Comparison of ENCODE assay signal across 8 cellular contexts in the genomic region with DNA sequence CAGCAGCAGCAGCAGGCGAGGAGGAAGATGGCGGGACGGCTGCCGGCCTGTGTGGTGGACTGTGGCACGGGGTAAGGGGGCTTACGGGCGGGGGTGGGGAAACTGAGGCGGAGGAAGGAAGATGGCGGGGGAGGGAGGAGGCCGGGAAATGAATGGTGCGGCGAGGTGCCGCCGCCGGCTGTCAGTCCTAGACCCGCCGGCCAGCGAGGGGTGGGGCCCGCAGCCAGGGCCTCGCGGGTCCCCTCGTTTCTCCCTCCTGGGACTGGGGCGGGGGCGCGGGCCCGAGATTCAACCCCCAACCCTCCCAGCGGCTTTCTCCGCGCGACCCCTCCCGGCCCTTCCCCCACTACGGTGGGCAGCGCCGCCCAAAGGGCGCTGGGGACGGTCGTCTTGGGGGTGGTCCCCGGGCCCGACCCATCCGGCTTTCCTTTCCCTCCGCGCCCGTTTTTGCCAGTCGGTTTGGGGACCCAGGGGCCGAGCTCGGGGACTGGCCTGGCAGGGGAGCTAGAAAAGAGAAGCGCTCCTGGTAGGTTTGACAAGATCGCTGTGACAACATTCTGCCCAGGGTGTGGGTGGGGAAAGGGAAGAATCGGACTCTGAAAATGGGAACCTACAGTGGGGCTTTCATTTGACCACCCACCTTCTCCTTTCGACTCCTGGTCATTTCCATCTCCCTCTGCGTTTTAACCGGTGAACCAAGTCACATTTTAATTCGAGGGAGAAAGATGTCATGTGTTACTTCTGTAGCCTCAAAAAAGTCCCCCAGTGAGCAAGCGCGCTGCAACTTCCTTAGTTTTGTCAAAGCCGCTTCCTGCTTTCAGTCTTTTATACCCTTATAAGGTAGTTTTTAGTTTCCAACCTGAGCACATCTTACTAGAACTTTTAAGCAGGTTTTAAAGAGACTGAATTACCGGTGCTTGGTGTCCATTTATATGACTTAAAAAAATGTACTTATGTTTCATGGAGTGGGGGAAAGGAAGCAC. TPM values are rescaled to one million over a fixed set of nuclear protein-coding genes. Genes with fewer than 3 reads are reported as not detected.
DNase-seq lines count a peak whose midpoint lies in the region; ATAC-seq and TF ChIP-seq lines count a peak whose summit lies in the region.

No MANE protein-coding gene starts in this region.

- no peaks in the 10 kb centered on the region for H3K27me3 ChIP-seq in PC-9 (ENCODE audit: insufficient read depth, low read depth)

- POLR2A ChIA-PET in PC-9 (lab: Charles Lee; ENCODE audit: unreplicated experiment): interaction anchor here (0.6 to 0.7 kb wide), 2 partner anchors 13 to 60 kb away, joined by 3 read pairs; no protein-coding TSS in a partner anchor

- intact Hi-C loops in PC-9 (cut with micrococcal nuclease; ENCODE audit: unreplicated experiment): loop anchor here (1.0 to 5.0 kb wide), 2 partner anchors 42 to 59 kb away; no protein-coding TSS in a partner anchor

- peak overlapping the region; percentile 83 for H3K27ac ChIP-seq in PC-9

- CTCF ChIA-PET in PC-9 (lab: Charles Lee): no interaction called here

- H3K4me2 ChIP-seq in PC-9: peak overlapping the region; percentile 86

- peaks cover 73% of the 10 kb centered on the region for H3K79me2 ChIP-seq in PC-9 (ENCODE audit: low read depth)

- H3K9me2 ChIP-seq in PC-9 (ENCODE audit: insufficient read depth): no peaks in the 10 kb centered on the region

- H3K4me3 Mint-ChIP-seq in natural killer cell treated with Interleukin-12 subunit alpha and Interleukin-12 subunit beta and Interleukin-15 and Interleukin-18, amount 100 ng/mL, for 72 hours: peak overlapping the region; percentile 95

- peak overlapping the region; percentile 95 to 98 for H3K27ac Mint-ChIP-seq in natural killer cell treated with Interleukin-12 subunit alpha and Interleukin-12 subunit beta and Interleukin-15 and Interleukin-18, amount 100 ng/mL, for 72 hours

- H3K4me1 Mint-ChIP-seq in natural killer cell treated with Interleukin-12 subunit alpha and Interleukin-12 subunit beta and Interleukin-15 and Interleukin-18, amount 100 ng/mL, for 72 hours (ENCODE audit: low read depth in 2 of 2): peaks cover 66 to 81% of the 10 kb centered on the region in 2 donors

- H3K36me3 ChIP-seq in PC-9 (ENCODE audit: low read depth): peaks cover 19% of the 10 kb centered on the region

- DNase-seq in AG09319 (ENCODE audit: extremely low read depth, low read depth): peak; percentile 61
- peak; percentile 41 to 73 for DNase-seq in PC-9
- peak; percentile 58 for DNase-seq in activated T-helper 1 cell treated with Interleukin-2 at 50 U/mL for 16 hours (ENCODE audit: low read depth)
- peak; percentile 62 for DNase-seq in fibroblast of mammary gland (ENCODE audit: low read depth)
- DNase-seq in natural killer cell treated with Interleukin-12 subunit alpha and Interleukin-12 subunit beta and Interleukin-15 and Interleukin-18, amount 100 ng/mL, for 72 hours (ENCODE audit: low spot score): peak; percentile 84
- DNase-seq in stimulated activated naive CD8-positive, alpha-beta T cell treated with anti-CD3 and anti-CD28 coated beads, Interleukin-15, Interleukin-2, amounts not matched to agents 100 U/mL and 50 U/mL, for 24 hours: peak; percentile 68

- H3K27me3 Mint-ChIP-seq in natural killer cell treated with Interleukin-12 subunit alpha and Interleukin-12 subunit beta and Interleukin-15 and Interleukin-18, amount 100 ng/mL, for 72 hours: no peaks in the 10 kb centered on the region

- H3K36me3 Mint-ChIP-seq in natural killer cell treated with Interleukin-12 subunit alpha and Interleukin-12 subunit beta and Interleukin-15 and Interleukin-18, amount 100 ng/mL, for 72 hours: peaks cover 52% of the 10 kb centered on the region

- no peaks in the 10 kb centered on the region for H3K9me3 ChIP-seq in PC-9 (ENCODE audit: insufficient read depth, low read depth)

- ATAC-seq in GM18868 (IDR thresholded peaks at IDR 0.05; ENCODE audit: unreplicated experiment): peak; percentile 30
- ATAC-seq in HG03175 (IDR thresholded peaks at IDR 0.05; ENCODE audit: unreplicated experiment): peak; percentile 28
- peak; percentile 29 to 34 for ATAC-seq in natural killer cell treated with Interleukin-12 subunit alpha and Interleukin-12 subunit beta and Interleukin-15 and Interleukin-18, amount 100 ng/mL, for 72 hours
- peak; percentile 22 for ATAC-seq in stimulated activated naive CD8-positive, alpha-beta T cell treated with anti-CD3 and anti-CD28 coated beads, Interleukin-15, Interleukin-2, amounts not matched to agents 100 U/mL and 50 U/mL, for 24 hours

- H4K20me1 ChIP-seq in PC-9 (ENCODE audit: insufficient read depth): no peaks in the 10 kb centered on the region

- H2AFZ ChIP-seq in PC-9: peak overlapping the region; percentile 77

- TSS peak; percentile 35 for BruUV-seq in PC-9 (replicated peaks; lab: Mats Ljungman, UMichigan)

- peaks cover 64% of the 10 kb centered on the region for H3K4me1 ChIP-seq in PC-9 (replicated peaks; ENCODE audit: insufficient read depth)

- H3F3A ChIP-seq in PC-9 (ENCODE audit: insufficient read depth, low read depth): peaks cover 28% of the 10 kb centered on the region

- H3K9me3 Mint-ChIP-seq in natural killer cell treated with Interleukin-12 subunit alpha and Interleukin-12 subunit beta and Interleukin-15 and Interleukin-18, amount 100 ng/mL, for 72 hours: no peaks in the 10 kb centered on the region

- H3K4me3 ChIP-seq in PC-9 (peak overlapping the region; percentile 88), fibroblast of mammary gland (ENCODE audit: control insufficient read depth, low read depth, low read length) (peak overlapping the region; percentile 88)

- TF ChIP-seq CTCF in AG09319 (IDR thresholded peaks at IDR 0.05; ENCODE audit: low read depth, low read length): no peak
- TF ChIP-seq CTCF in PC-9 (conservative IDR thresholded peaks at IDR 0.05): no peak
- no peak for TF ChIP-seq CTCF in fibroblast of mammary gland (conservative IDR thresholded peaks at IDR 0.05; ENCODE audit: control insufficient read depth, insufficient read depth, low read depth, low read length)

RNA-seq across cellular contexts. Expression of a gene that starts 0.7 kb away (rescaled TPM):
- total RNA-seq in PC-9 (2021): 220 and 222 TPM in 2 replicates
- total RNA-seq in natural killer cell treated with Interleukin-12 subunit alpha and Interleukin-12 subunit beta and Interleukin-15 and Interleukin-18, amount 100 ng/mL, for 72 hours: 100 to 1,000 TPM; 466 to 661 TPM

Comparison
In these comparisons a context has a peak if more than half of its experiments do, and no peak if none do; other contexts are left out.
1. Peak in every context shown above with its lines: DNase-seq, ATAC-seq, H3K4me3 ChIP-seq and H3K27ac ChIP-seq.